In genomic region chr22:37459211-37459610, GRCh38 we compare ENCODE assay signal across 17 cellular contexts. TPM values are rescaled to one million over a fixed set of nuclear protein-coding genes. Genes with fewer than 3 reads are reported as not detected.
DNase-seq lines count a peak whose midpoint lies in the region; TF ChIP-seq lines count a peak whose summit lies in the region.
"Had no signal": no experiment of that assay in that cellular context is flagged by ENCODE, and none has a peak within 500 bp of the region (broad histone marks: within the 10 kb centered on the region; RNA-seq: fewer than 3 reads in every experiment).

No MANE protein-coding gene starts in this region.

- H3K9me3 Mint-ChIP-seq in endothelial cell (ENCODE audit: unreplicated experiment) = no peaks in the 10 kb centered on the region
- H3K9me3 Mint-ChIP-seq: CD4-positive, alpha-beta T cell; T-helper 1 cell treated with Interleukin-12 subunit alpha and Interleukin-12 subunit beta and Interleukin-4 antibody, amounts not matched to agents 30 μg/mL and 1 μg/mL, for 36 hours had no signal

- H3K4me1 Mint-ChIP-seq in endothelial cell (ENCODE audit: unreplicated experiment) = peaks cover 3% of the 10 kb centered on the region

- no peak overlapping the region for H3K27ac Mint-ChIP-seq in endothelial cell (ENCODE audit: unreplicated experiment)
- H3K27ac Mint-ChIP-seq: CD4-positive, alpha-beta T cell; T-helper 1 cell treated with Interleukin-12 subunit alpha and Interleukin-12 subunit beta and Interleukin-4 antibody, amounts not matched to agents 30 μg/mL and 1 μg/mL, for 36 hours had no signal

- H3K4me3 ChIP-seq in BE2C (ENCODE audit: low read depth, low read length) (no peak overlapping the region), epithelial cell of esophagus (ENCODE audit: low read length) (no peak overlapping the region)
- H3K4me3 ChIP-seq: SJCRH30 had no signal

- H3K9me3 ChIP-seq in BE2C = no peaks in the 10 kb centered on the region
- H3K9me3 ChIP-seq: Caco-2, SJCRH30 had no signal

- no peaks in the 10 kb centered on the region for H3K36me3 ChIP-seq in BE2C
- H3K36me3 ChIP-seq: SJCRH30 had no signal

- no peaks in the 10 kb centered on the region for H3K36me3 Mint-ChIP-seq in endothelial cell (ENCODE audit: low read depth, unreplicated experiment)

- H3K27me3 ChIP-seq in BE2C = no peaks in the 10 kb centered on the region

- H3K27me3 Mint-ChIP-seq in endothelial cell (ENCODE audit: unreplicated experiment) = peaks cover 2% of the 10 kb centered on the region
- H3K27me3 Mint-ChIP-seq: CD4-positive, alpha-beta T cell had no signal

- TF ChIP-seq CTCF in BE2C (IDR thresholded peaks at IDR 0.05; ENCODE audit: low read depth, low read length) (no peak), epithelial cell of esophagus (IDR thresholded peaks at IDR 0.05; ENCODE audit: insufficient read depth, low read depth, low read length, missing control alignments) (no peak), endothelial cell (IDR thresholded peaks at IDR 0.05; ENCODE audit: unreplicated experiment) (no peak)

- no peak overlapping the region for H3K4me3 Mint-ChIP-seq in endothelial cell (ENCODE audit: unreplicated experiment)
- H3K4me3 Mint-ChIP-seq: CD4-positive, alpha-beta T cell; T-helper 1 cell treated with Interleukin-12 subunit alpha and Interleukin-12 subunit beta and Interleukin-4 antibody, amounts not matched to agents 30 μg/mL and 1 μg/mL, for 36 hours had no signal

- H3K4me1 ChIP-seq in BE2C = peaks cover 22% of the 10 kb centered on the region

- DNase-seq in NCI-H1105 (lab: John Stamatoyannopoulos, UW) (peak; percentile 4), NCI-H1105 treated with DMSO at 0.1 percent for 48 hours (lab: John Stamatoyannopoulos, UW) (no peak), BE2C (peak; percentile 60), NCI-H2171 treated with DMSO at 0.1 percent for 48 hours (lab: John Stamatoyannopoulos, UW) (peak; percentile 76), epithelial cell of esophagus (ENCODE audit: low read depth) (peak; percentile 17), NCI-H146 (lab: John Stamatoyannopoulos, UW) (no peak), endothelial cell (ENCODE audit: low spot score) (no peak)
- no peak for DNase-seq in central memory CD4-positive, alpha-beta T cell
- DNase-seq: Caco-2; CD4-positive, alpha-beta T cell; DMS79; KBM-7; NCI-H446 treated with DMSO at 0.1 percent for 48 hours; NCI-H774; SJCRH30 had no signal

RNA-seq across cellular contexts. Expression of gene MFNG, which starts 27.0 kb away (rescaled TPM):
- 2.3 TPM for polyA plus RNA-seq in BE2C (2012; ENCODE audit: insufficient read depth, insufficient read length, low read depth)
- total RNA-seq in endothelial cell (ENCODE audit: unreplicated experiment) = 75.4 TPM
- polyA plus RNA-seq: BJ had no signal

RNA-seq across cellular contexts. Expression of gene ELFN2, which starts 31.9 kb away (rescaled TPM):
- polyA plus RNA-seq in BE2C (2012; ENCODE audit: insufficient read depth, insufficient read length, low read depth) = 0.31 TPM
- total RNA-seq in endothelial cell (ENCODE audit: unreplicated experiment) = 1.2 TPM

Comparison
In these comparisons a context has a peak if more than half of its experiments do, and no peak if none do; other contexts are left out.
1. DNase-seq: peak in NCI-H1105 (single experiment), BE2C (single experiment), NCI-H2171 treated with DMSO at 0.1 percent for 48 hours (single experiment) and epithelial cell of esophagus (single experiment); none in NCI-H1105 treated with DMSO at 0.1 percent for 48 hours (single experiment), NCI-H146 (single experiment), endothelial cell (single experiment) and central memory CD4-positive, alpha-beta T cell (single experiment).